20 cellular contexts compared by ENCODE assay signal in genomic region chr15:41698779-41699178, GRCh38. TPM values are rescaled to one million over a fixed set of nuclear protein-coding genes. Genes with fewer than 3 reads are reported as not detected.
A peak's percentile ranks its signal among the peaks of the same experiment; 100 is the strongest.
DNase-seq lines count a peak whose midpoint lies in the region; ATAC-seq and TF ChIP-seq lines count a peak whose summit lies in the region.
"Had no signal": no experiment of that assay in that cellular context is flagged by ENCODE, and none has a peak within 500 bp of the region (broad histone marks: within the 10 kb centered on the region; RNA-seq: fewer than 3 reads in every experiment).

No MANE protein-coding gene starts in this region.

- no peak overlapping the region for H2BK120ac ChIP-seq in IMR-90 (ENCODE audit: low read depth, low read length)

- H3K23ac ChIP-seq in IMR-90 (ENCODE audit: low read depth, low read length) = no peak overlapping the region

- no peaks in the 10 kb centered on the region for H3K27me3 Mint-ChIP-seq in nephron progenitor cell (ENCODE audit: low read depth, poor library complexity)
- H3K27me3 Mint-ChIP-seq: activated CD4-positive, alpha-beta T cell treated with anti-CD3 and anti-CD28 coated beads, Interleukin-2, amount 10 ng/mL, durations not matched to agents 24 days and 14 days; CD4-positive, alpha-beta memory T cell; naive B cell had no signal

- CTCF ChIA-PET in IMR-90 (lab: Yijun Ruan, JAX) = no interaction called here

- H2AK9ac ChIP-seq in IMR-90 (replicated peaks; ENCODE audit: low read depth, low read length, poor library complexity) = no peak overlapping the region

- H2BK5ac ChIP-seq in IMR-90 (ENCODE audit: low read depth, low read length, poor library complexity, severe bottlenecking) = no peak overlapping the region

- H4K8ac ChIP-seq in IMR-90 (ENCODE audit: low read depth in 2 of 2, low read length in 2 of 2) = no peak overlapping the region

- 0 out of 2 replicates have a peak, but pooled peaks cover 3% of the 10 kb centered on the region for H3K9me1 ChIP-seq in IMR-90 (ENCODE audit: insufficient read depth, low read length)

- H2BK20ac ChIP-seq in IMR-90 (ENCODE audit: low read depth, low read length) = no peak overlapping the region

- H2AFZ ChIP-seq in IMR-90 (replicated peaks; ENCODE audit: low read length, poor library complexity) = no peak overlapping the region

- TF ChIP-seq POLR2A in IMR-90 (IDR thresholded peaks at IDR 0.05; ENCODE audit: low read depth, low read length) (no peak), Peyer's patch (IDR thresholded peaks at IDR 0.05) (no peak)

- peaks cover 4% of the 10 kb centered on the region for H4K20me1 ChIP-seq in IMR-90 (ENCODE audit: insufficient read depth, low read length)

- H3K4me1 ChIP-seq in IMR-90 (ENCODE audit: control insufficient read depth, insufficient read depth, low read length) = no peaks in the 10 kb centered on the region; the same call in 1 of the 2 replicates
- H3K4me1 ChIP-seq in Peyer's patch = peaks cover 0 to 7% (median 0%) of the 10 kb centered on the region in 4 donors
- H3K4me1 ChIP-seq: uterus had no signal

- no peak overlapping the region for H3K27ac ChIP-seq in IMR-90 (ENCODE audit: insufficient read depth, low read length)
- H3K27ac ChIP-seq in Peyer's patch = no peak overlapping the region
- H3K27ac ChIP-seq: coronary artery, esophagus muscularis mucosa, left lung, RWPE1, stomach, uterus had no signal

- H3K9me3 ChIP-seq in IMR-90 (ENCODE audit: control insufficient read depth, insufficient read depth, low read length) (no peaks in the 10 kb centered on the region), Peyer's patch (no peaks in the 10 kb centered on the region)
- H3K9me3 ChIP-seq: esophagus muscularis mucosa, left lung, stomach, uterus had no signal

- no peak overlapping the region for H2AK5ac ChIP-seq in IMR-90 (ENCODE audit: low read depth, low read length)

- BruUV-seq in IMR-90 (replicated peaks; lab: Mats Ljungman, UMichigan) = no TSS peak

- peaks cover 72% of the 10 kb centered on the region for H3K36me3 Mint-ChIP-seq in nephron progenitor cell (ENCODE audit: low read depth)

- no peak overlapping the region for H4K5ac ChIP-seq in IMR-90 (ENCODE audit: low read depth, low read length)

- H3K36me3 ChIP-seq in IMR-90 (ENCODE audit: control insufficient read depth, insufficient read depth, low read length) (peaks cover 6% of the 10 kb centered on the region; the same call in 1 of the 2 replicates), Peyer's patch (peaks cover 0 to 9% (median 0%) of the 10 kb centered on the region in 3 donors)
- H3K36me3 ChIP-seq: uterus had no signal

- no peak for TF ChIP-seq RAD21 in IMR-90 (IDR thresholded peaks at IDR 0.05; ENCODE audit: low read length)

- peaks cover 14% of the 10 kb centered on the region for H3K4me1 Mint-ChIP-seq in nephron progenitor cell

- no peak overlapping the region for H3K4me3 Mint-ChIP-seq in nephron progenitor cell
- H3K4me3 Mint-ChIP-seq: activated CD4-positive, alpha-beta T cell treated with anti-CD3 and anti-CD28 coated beads, Interleukin-2, amount 10 ng/mL, durations not matched to agents 24 days and 14 days; naive B cell; T-helper 2 cell treated with Interferon-gamma antibody and Interleukin-4, amounts not matched to agents 5 μg/mL and 100 μg/mL, for 36 hours had no signal

- dilution Hi-C loops in IMR-90 (cut with HindIII; ENCODE audit: low sequenced_read_pairs, unreplicated experiment) = no loop called here

- H3K27me3 ChIP-seq in IMR-90 (ENCODE audit: control insufficient read depth, insufficient read depth, low read length) (no peaks in the 10 kb centered on the region), Peyer's patch (no peaks in the 10 kb centered on the region)
- H3K27me3 ChIP-seq: esophagus muscularis mucosa, left lung, stomach, uterus had no signal

- POLR2A ChIA-PET in IMR-90 (lab: Charles Lee; ENCODE audit: unreplicated experiment) = no interaction called here

- in situ Hi-C loops in IMR-90 (cut with MboI; ENCODE audit: low sequenced_read_pairs) = no loop called here

- no peak overlapping the region for H3K14ac ChIP-seq in IMR-90 (replicated peaks; ENCODE audit: low read depth, low read length)

- H3K4ac ChIP-seq in IMR-90 (ENCODE audit: low read depth, low read length) = no peak overlapping the region

- H3K4me2 ChIP-seq in IMR-90 (ENCODE audit: low read depth, low read length) = no peak overlapping the region

- H4K91ac ChIP-seq in IMR-90 (ENCODE audit: insufficient read depth, low read depth, low read length) = no peak overlapping the region

- ATAC-seq in IMR-90 (ENCODE audit: low read depth) = no peak; the same call in 1 of the 2 replicates
- ATAC-seq: left lung had no signal

- no peak overlapping the region for H2BK15ac ChIP-seq in IMR-90 (ENCODE audit: low read depth, low read length)

- TF ChIP-seq CTCF in IMR-90 (conservative IDR thresholded peaks at IDR 0.05; ENCODE audit: low read depth, low read length) (no peak), nephron progenitor cell (IDR thresholded peaks at IDR 0.05) (no peak), Peyer's patch (IDR thresholded peaks at IDR 0.05) (no peak)

- DNase-seq in EH (ENCODE audit: low read depth) (peak; percentile 67), IMR-90 (peak; percentile 70), astrocyte of the hippocampus (ENCODE audit: low read depth, low spot score) (peak; percentile 39), nephron progenitor cell (no peak), middle frontal gyrus (ENCODE audit: extremely low spot score, low spot score) (no peak), Peyer's patch (no peak), NCI-H2029 treated with DMSO at 0.1 percent for 48 hours (lab: John Stamatoyannopoulos, UW) (no peak)
- DNase-seq: activated CD4-positive, alpha-beta T cell treated with anti-CD3 and anti-CD28 coated beads, Interleukin-2, amount 10 ng/mL, durations not matched to agents 24 days and 14 days; CD4-positive, alpha-beta memory T cell; hippocampal formation; left lung; naive B cell; NCI-H1048; NCI-H2171; stomach; uterus had no signal

- H3K56ac ChIP-seq in IMR-90 (ENCODE audit: extremely low read depth, insufficient read depth, low read length) = no peak overlapping the region

- H3K4me3 ChIP-seq in IMR-90 (ENCODE audit: insufficient read depth, low read depth, low read length) (no peak overlapping the region), Peyer's patch (no peak overlapping the region)
- H3K4me3 ChIP-seq: coronary artery, esophagus muscularis mucosa, left lung, stomach, uterus had no signal

- 100% methylated on average over 1 of the region's 2 CpGs; no CpG with 5 or more reads in 1 of the 2 experiments for WGBS in IMR-90 (ENCODE audit: extremely low coverage in 2 of 2, insufficient read length in 1 of 2), 2 experiments

- H3K79me1 ChIP-seq in IMR-90 (ENCODE audit: low read depth in 1 of 2, low read length in 2 of 2) = peaks cover 14 to 34% of the 10 kb centered on the region in 2 experiments

- H3K9me3 Mint-ChIP-seq in nephron progenitor cell = peaks cover 4% of the 10 kb centered on the region
- H3K9me3 Mint-ChIP-seq: activated CD4-positive, alpha-beta T cell treated with anti-CD3 and anti-CD28 coated beads, Interleukin-2, amount 10 ng/mL, durations not matched to agents 24 days and 14 days; CD4-positive, alpha-beta memory T cell; naive B cell; T-helper 2 cell treated with Interferon-gamma antibody and Interleukin-4, amounts not matched to agents 5 μg/mL and 100 μg/mL, for 36 hours had no signal

- no peak overlapping the region for H3K9ac ChIP-seq in IMR-90 (ENCODE audit: low read depth, low read length)

- peak overlapping the region; percentile 51 for H3K27ac Mint-ChIP-seq in nephron progenitor cell
- H3K27ac Mint-ChIP-seq: activated CD4-positive, alpha-beta T cell treated with anti-CD3 and anti-CD28 coated beads, Interleukin-2, amount 10 ng/mL, durations not matched to agents 24 days and 14 days; T-helper 2 cell treated with Interferon-gamma antibody and Interleukin-4, amounts not matched to agents 5 μg/mL and 100 μg/mL, for 36 hours had no signal

- no peak overlapping the region for H3K18ac ChIP-seq in IMR-90 (ENCODE audit: low read depth, low read length)

- intact Hi-C loops in IMR-90 (cut with micrococcal nuclease) = loop anchor here (5.0 kb wide), 1 partner anchor 114 kb away; no protein-coding TSS in a partner anchor

TF ChIP-seq in IMR-90, 13 proteins besides CTCF, POLR2A, EP300 and RAD21:
- TF ChIP-seq NFE2L2 (IDR thresholded peaks at IDR 0.05; ENCODE audit: low read depth, low read length) (no peak), MAFK (IDR thresholded peaks at IDR 0.05; ENCODE audit: low read depth, low read length) (no peak), SMC3 (IDR thresholded peaks at IDR 0.05; ENCODE audit: low read depth, low read length) (no peak), RCOR1 (IDR thresholded peaks at IDR 0.05; ENCODE audit: insufficient replicate concordance, low read length) (no peak), CHD1 (IDR thresholded peaks at IDR 0.05; ENCODE audit: low read depth, low read length) (no peak), USF2 (IDR thresholded peaks at IDR 0.05; ENCODE audit: low read depth, low read length) (no peak)

RNA-seq across cellular contexts. Expression of gene MGA, which starts 38.6 kb away (rescaled TPM):
- total RNA-seq in IMR-90 (2012; rRNA removed) (38.0 and 48.3 TPM in 2 replicates), Peyer's patch (100 to 1,000 TPM in 1 of 4 donors, 10 to 100 TPM in 3; 39.7 to 143 (median 69.8) TPM)
- polyA plus RNA-seq in IMR-90 (2012; rRNA removed) = 3.0 and 3.2 TPM in 2 replicates
- polyA plus RNA-seq in IMR-90 (2012; cell fraction: cytosol; rRNA removed) = 0.75 and 1.0 TPM in 2 replicates
- 1.3 and 5.8 TPM in 2 replicates for polyA plus RNA-seq in IMR-90 (2012; cell fraction: nucleus; rRNA removed; ENCODE audit: low replicate concordance)

Comparison
In these comparisons a context has a peak if more than half of its experiments do, and no peak if none do; other contexts are left out.
1. DNase-seq: peak in EH (single experiment), IMR-90 (single experiment) and astrocyte of the hippocampus (single experiment); none in nephron progenitor cell (single experiment), middle frontal gyrus (single experiment), Peyer's patch (0 of 3) and NCI-H2029 treated with DMSO at 0.1 percent for 48 hours (single experiment).